Comparison of ENCODE assay signal across 8 cellular contexts in genomic region chr2:55048514-55048924, GRCh38. TPM values are rescaled to one million over a fixed set of nuclear protein-coding genes. Genes with fewer than 3 reads are reported as not detected.
DNase-seq lines count a peak whose midpoint lies in the region; ATAC-seq and TF ChIP-seq lines count a peak whose summit lies in the region.

No MANE protein-coding gene starts in this region.

- TF ChIP-seq EP300 in esophagus muscularis mucosa (IDR thresholded peaks at IDR 0.05), result no peak

- peak overlapping the region; percentile 96 to 100 (median 100) for H3K27ac ChIP-seq in esophagus muscularis mucosa (replicated peaks in 1 of 4)

- H3K4me3 ChIP-seq in esophagus muscularis mucosa, result peak overlapping the region; percentile 85 to 100 (median 98)
- H3K4me3 ChIP-seq in neuron (ENCODE audit: low read length), result peak overlapping the region; percentile 93

- H3K27me3 Mint-ChIP-seq in Calu3 (ENCODE audit: unreplicated experiment), result no peaks in the 10 kb centered on the region
- H3K27me3 Mint-ChIP-seq in T-helper 17 cell, result no peaks in the 10 kb centered on the region

- intact Hi-C loops in Calu3 (cut with micrococcal nuclease; ENCODE audit: unreplicated experiment) (no loop called here), esophagus muscularis mucosa (cut with DNase I) (loop anchor here (2.0 to 10.0 kb wide), 5 partner anchors 34 to 144 kb away; no protein-coding TSS in a partner anchor)

- no peak for TF ChIP-seq POLR2A in esophagus muscularis mucosa (IDR thresholded peaks at IDR 0.05; ENCODE audit: low read depth)

- H3K36me3 ChIP-seq in esophagus muscularis mucosa, result no peaks in the 10 kb centered on the region
- H3K36me3 ChIP-seq in neuron (ENCODE audit: insufficient read depth, low read length), result no peaks in the 10 kb centered on the region

- no peaks in the 10 kb centered on the region for H3K27me3 ChIP-seq in esophagus muscularis mucosa
- H3K27me3 ChIP-seq in neuron (ENCODE audit: insufficient read depth, low read length), result no peaks in the 10 kb centered on the region

- TSS peak; percentile 27 for BruUV-seq in Calu3 (replicated peaks; lab: Mats Ljungman, UMichigan)

- WGBS in esophagus muscularis mucosa, result 2% methylated on average over 11 of the region's 11 CpGs

- no peaks in the 10 kb centered on the region for H3K9me3 Mint-ChIP-seq in Calu3 (ENCODE audit: low read depth, unreplicated experiment)

- DNase-seq in Calu3, result peak; percentile 16
- peak; percentile 72 for DNase-seq in HT-29 (ENCODE audit: low spot score)
- DNase-seq in T-helper 17 cell, result no peak
- DNase-seq in esophagus muscularis mucosa (ENCODE audit: extremely low spot score), result no peak
- DNase-seq in ureter (ENCODE audit: low spot score), result no peak
- no peak for DNase-seq in stimulated activated CD4-positive, alpha-beta T cell treated with anti-CD3 and anti-CD28 coated beads, Interleukin-15, amount 100 ng/mL, for 24 hours
- DNase-seq in OCI-M2 (lab: John Stamatoyannopoulos, UW; ENCODE audit: unreplicated experiment), result no peak

- no peak for ATAC-seq in T-helper 17 cell

- H3K36me3 Mint-ChIP-seq in Calu3 (ENCODE audit: insufficient read depth, unreplicated experiment) (peaks cover 68% of the 10 kb centered on the region), T-helper 17 cell (ENCODE audit: low read depth) (peaks cover 5% of the 10 kb centered on the region)

- peak overlapping the region; percentile 97 for H3K27ac Mint-ChIP-seq in Calu3 (ENCODE audit: unreplicated experiment)
- peak overlapping the region; percentile 97 for H3K27ac Mint-ChIP-seq in T-helper 17 cell

- no peak overlapping the region for H2AFZ ChIP-seq in neuron (ENCODE audit: low read depth, low read length)

- peak overlapping the region; percentile 85 for H3K4me3 Mint-ChIP-seq in Calu3 (ENCODE audit: low read depth, unreplicated experiment)
- peak overlapping the region; percentile 100 for H3K4me3 Mint-ChIP-seq in T-helper 17 cell

- H3K9me3 ChIP-seq in T-helper 17 cell (ENCODE audit: control insufficient read depth, low read length, poor library complexity, severe bottlenecking) (no peaks in the 10 kb centered on the region), esophagus muscularis mucosa (no peaks in the 10 kb centered on the region), neuron (ENCODE audit: low read length) (no peaks in the 10 kb centered on the region)

- H3K4me1 Mint-ChIP-seq in Calu3 (ENCODE audit: low read depth, unreplicated experiment), result peaks cover 28% of the 10 kb centered on the region
- peaks cover 49% of the 10 kb centered on the region for H3K4me1 Mint-ChIP-seq in T-helper 17 cell

- CTCF ChIA-PET in Calu3 (lab: Charles Lee), result interaction anchor here (0.8 to 1.8 kb wide), 10 partner anchors 14 to 149 kb away, joined by 3 to 12 read pairs (median 4); no protein-coding TSS in a partner anchor

- H3K4me1 ChIP-seq in esophagus muscularis mucosa, result peaks cover 10 to 66% (median 55%) of the 10 kb centered on the region in 4 donors
- peaks cover 46% of the 10 kb centered on the region for H3K4me1 ChIP-seq in neuron (ENCODE audit: insufficient read depth, low read length)

- TF ChIP-seq CTCF in Calu3 (IDR thresholded peaks at IDR 0.05; ENCODE audit: unreplicated experiment), result no peak
- no peak for TF ChIP-seq CTCF in esophagus muscularis mucosa (IDR thresholded peaks at IDR 0.05)

RNA-seq across cellular contexts. Expression of gene RTN4, which starts 1.7 kb away (rescaled TPM):
- total RNA-seq in Calu3 (2022), result 386 and 394 TPM in 2 replicates
- 117 and 138 TPM in 2 replicates for total RNA-seq in HT-29 (2014; rRNA removed; shearing (Covaris generic))
- 100 to 1,000 TPM in 1 of 2 donors, 10 to 100 TPM in 1; 92.7 to 114 TPM for total RNA-seq in T-helper 17 cell
- total RNA-seq in esophagus muscularis mucosa, result 100 to 1,000 TPM; 214 to 272 (median 251) TPM
- total RNA-seq in ureter, result 337 TPM

Comparison
In these comparisons a context has a peak if more than half of its experiments do, and no peak if none do; other contexts are left out.
1. DNase-seq: peak in Calu3 (single experiment) and HT-29 (single experiment); none in T-helper 17 cell (0 of 3), esophagus muscularis mucosa (single experiment), ureter (single experiment), stimulated activated CD4-positive, alpha-beta T cell treated with anti-CD3 and anti-CD28 coated beads, Interleukin-15, amount 100 ng/mL, for 24 hours (single experiment) and OCI-M2 (single experiment).